20 cellular contexts compared by ENCODE assay signal in the genomic region with DNA sequence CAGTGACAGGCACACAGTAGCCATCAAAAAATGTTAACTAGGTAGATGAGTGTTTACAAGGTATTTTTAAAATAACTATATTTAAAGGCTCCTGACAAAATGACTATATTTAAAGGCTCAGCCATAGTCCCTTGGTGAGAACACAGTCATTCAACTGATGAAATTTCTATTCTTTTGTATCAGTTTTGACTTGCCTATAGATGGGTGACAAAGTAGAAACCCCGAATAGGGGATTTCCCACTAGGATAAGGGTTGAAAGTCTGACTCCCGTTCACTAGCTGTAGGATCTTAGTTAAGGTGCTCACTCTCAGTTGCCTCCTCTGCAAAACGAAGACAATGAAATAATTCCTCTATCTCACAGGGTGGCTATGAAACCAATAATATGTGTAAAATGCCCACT.
A peak's percentile ranks its signal among the peaks of the same experiment; 100 is the strongest.
DNase-seq lines count a peak whose midpoint lies in the region; ATAC-seq and TF ChIP-seq lines count a peak whose summit lies in the region.
"Had no signal": no experiment of that assay in that cellular context is flagged by ENCODE, and none has a peak within 500 bp of the region (broad histone marks: within the 10 kb centered on the region; RNA-seq: fewer than 3 reads in every experiment).

No MANE protein-coding gene starts in this region.

- peak overlapping the region in 8 of 12 donors; percentile 36 to 86 (median 82) for H3K27ac ChIP-seq in heart left ventricle
- peak overlapping the region; percentile 32 for H3K27ac ChIP-seq in HUES48 (ENCODE audit: low read depth, low read length)
- H3K27ac ChIP-seq in WERI-Rb-1 = peak overlapping the region; percentile 92
- no peak overlapping the region for H3K27ac ChIP-seq in mesendoderm (ENCODE audit: low read depth, low read length)
- H3K27ac ChIP-seq: GM23248 had no signal

- ATAC-seq in heart left ventricle (no peak), Right ventricle myocardium inferior (no peak), GM19035 (IDR thresholded peaks at IDR 0.05; ENCODE audit: unreplicated experiment) (no peak)
- ATAC-seq: GM12878 had no signal

- no peak overlapping the region for H3K4me2 ChIP-seq in mesendoderm (ENCODE audit: low read length)

- H2BK5ac ChIP-seq in mesendoderm (ENCODE audit: low read length) = no peak overlapping the region

- 82 to 91% (median 85%) methylated on average over 3 of the region's 3 CpGs for WGBS in heart left ventricle, 4 donors
- no CpG with 5 or more reads among the region's 3 CpGs for WGBS in mesendoderm (ENCODE audit: extremely low coverage, insufficient coverage, low lambda C conversion rate)

- H3K36me3 ChIP-seq in heart left ventricle (no peaks in the 10 kb centered on the region), HUES48 (ENCODE audit: control insufficient read depth, insufficient read depth, low read length) (no peaks in the 10 kb centered on the region), WERI-Rb-1 (peaks cover 18% of the 10 kb centered on the region), mesendoderm (ENCODE audit: control insufficient read depth, insufficient read depth, low read length) (no peaks in the 10 kb centered on the region)
- H3K36me3 ChIP-seq: BE2C, HAP-1 had no signal

- DNase-seq in heart left ventricle (no peak), Right ventricle myocardium inferior (ENCODE audit: missing footprints) (no peak), WERI-Rb-1 (no peak), mesendoderm (no peak), GM19238 (ENCODE audit: insufficient read length, low spot score) (no peak)
- DNase-seq: ACHN; BE2C; C1 segment of cervical spinal cord; CD4-positive, CD25-positive, alpha-beta regulatory T cell; CD8-positive, alpha-beta memory T cell; COR-L47; DMS 273 treated with DMSO at 0.1 percent for 48 hours; DMS53; DND-41; EL; GM23248 had no signal

- TF ChIP-seq CTCF in heart left ventricle (IDR thresholded peaks at IDR 0.05) = no peak
- no peak for TF ChIP-seq CTCF in WERI-Rb-1 (IDR thresholded peaks at IDR 0.05; ENCODE audit: low read depth, low read length)

- H3K27me3 ChIP-seq in heart left ventricle (no peaks in the 10 kb centered on the region), HUES48 (ENCODE audit: control insufficient read depth, insufficient read depth, low read length) (no peaks in the 10 kb centered on the region), WERI-Rb-1 (ENCODE audit: insufficient read depth, low read depth, severe bottlenecking) (no peaks in the 10 kb centered on the region), mesendoderm (ENCODE audit: insufficient read depth, low read length, poor library complexity) (no peaks in the 10 kb centered on the region)
- H3K27me3 ChIP-seq: BE2C had no signal

- H3K4me1 ChIP-seq in heart left ventricle (peaks cover 5 to 89% (median 60%) of the 10 kb centered on the region in 12 donors), HUES48 (ENCODE audit: control insufficient read depth, insufficient read depth, low read length) (peaks cover 87% of the 10 kb centered on the region), mesendoderm (ENCODE audit: control insufficient read depth, low read depth, low read length) (peaks cover 36% of the 10 kb centered on the region)

- no peak overlapping the region for H3K18ac ChIP-seq in mesendoderm (ENCODE audit: low read length)

- H3K4me3 ChIP-seq in heart left ventricle (no peak overlapping the region), HUES48 (ENCODE audit: low read depth, low read length) (no peak overlapping the region), WERI-Rb-1 (ENCODE audit: low read depth, low read length) (no peak overlapping the region), mesendoderm (ENCODE audit: low read length) (no peak overlapping the region)
- H3K4me3 ChIP-seq: GM12878, GM23248, HAP-1 had no signal

- H3K79me1 ChIP-seq in mesendoderm (ENCODE audit: low read length) = peaks cover 26% of the 10 kb centered on the region

- H2BK120ac ChIP-seq in mesendoderm (ENCODE audit: low read depth, low read length) = peak overlapping the region; percentile 32

- intact Hi-C loops in heart left ventricle (cut with DNase I) (loop anchor here in 4 of 10 donors (5.0 to 10.0 kb wide), 3 partner anchors 36 to 78 kb away; no protein-coding TSS in a partner anchor), Right ventricle myocardium inferior (cut with DNase I) (loop anchor here (5.0 kb wide), 1 partner anchor 36 kb away; no protein-coding TSS in a partner anchor)

- H3K79me2 ChIP-seq in mesendoderm (ENCODE audit: control insufficient read depth, insufficient read depth, low read length) = peaks cover 30% of the 10 kb centered on the region

- H3K9me3 ChIP-seq in heart left ventricle (no peaks in the 10 kb centered on the region), HUES48 (ENCODE audit: control insufficient read depth, insufficient read depth, low read length) (no peaks in the 10 kb centered on the region), WERI-Rb-1 (ENCODE audit: severe bottlenecking) (no peaks in the 10 kb centered on the region)
- H3K9me3 ChIP-seq: BE2C had no signal

- no peak overlapping the region for H2BK15ac ChIP-seq in mesendoderm (replicated peaks; ENCODE audit: low read depth)

- H3K56ac ChIP-seq in mesendoderm (ENCODE audit: low read length) = no peak overlapping the region

- H3K9ac ChIP-seq in HUES48 (ENCODE audit: low read depth, low read length) (no peak overlapping the region), mesendoderm (ENCODE audit: low read length) (no peak overlapping the region)
- H3K9ac ChIP-seq: GM23248 had no signal

- H3K4ac ChIP-seq in mesendoderm (ENCODE audit: low read depth, low read length) = no peak overlapping the region

- no peak overlapping the region for H3K23ac ChIP-seq in mesendoderm (ENCODE audit: low read length)

- no peak overlapping the region for H2AK5ac ChIP-seq in mesendoderm (ENCODE audit: low read length)

- H4K5ac ChIP-seq in mesendoderm (ENCODE audit: low read length) = no peak overlapping the region

- TF ChIP-seq POLR2A in heart left ventricle (IDR thresholded peaks at IDR 0.05) = no peak

- H4K8ac ChIP-seq in mesendoderm (ENCODE audit: low read depth, low read length) = no peak overlapping the region
